8 cellular contexts compared by ENCODE assay signal in genomic region chr4:40325406-40326019, GRCh38. TPM values are rescaled to one million over a fixed set of nuclear protein-coding genes. Genes with fewer than 3 reads are reported as not detected.
DNase-seq lines count a peak whose midpoint lies in the region; ATAC-seq and TF ChIP-seq lines count a peak whose summit lies in the region.

No MANE protein-coding gene starts in this region.

- intact Hi-C loops in aorta (cut with DNase I), result loop anchor here in 1 of 2 donors (10.0 kb wide), 1 partner anchor 181 kb away; no protein-coding TSS in a partner anchor

- H3K27me3 Mint-ChIP-seq in activated CD4-positive, alpha-beta T cell treated with anti-CD3 and anti-CD28 coated beads, Interleukin-2, amount 10 ng/mL, durations not matched to agents 7 days and 5 days, result no peaks in the 10 kb centered on the region
- no peaks in the 10 kb centered on the region for H3K27me3 Mint-ChIP-seq in endodermal cell (ENCODE audit: insufficient read depth)
- H3K27me3 Mint-ChIP-seq in naive thymus-derived CD8-positive, alpha-beta T cell, result peaks cover 0 to 5% (median 0%) of the 10 kb centered on the region in 5 donors

- H3K9me3 Mint-ChIP-seq in activated CD4-positive, alpha-beta T cell treated with anti-CD3 and anti-CD28 coated beads, Interleukin-2, amount 10 ng/mL, durations not matched to agents 7 days and 5 days, result no peaks in the 10 kb centered on the region
- H3K9me3 Mint-ChIP-seq in endodermal cell, result no peaks in the 10 kb centered on the region
- no peaks in the 10 kb centered on the region for H3K9me3 Mint-ChIP-seq in naive thymus-derived CD8-positive, alpha-beta T cell

- POLR2A ChIA-PET in activated CD4-positive, alpha-beta T cell treated with anti-CD3 and anti-CD28 coated beads, Interleukin-2, amount 10 ng/mL, durations not matched to agents 7 days and 5 days (lab: Charles Lee), result interaction anchor here (0.7 kb wide), 1 partner anchor 183 kb away, joined by 5 read pairs; no protein-coding TSS in a partner anchor
- POLR2A ChIA-PET in naive thymus-derived CD8-positive, alpha-beta T cell (lab: Charles Lee), result interaction anchor here (0.7 to 2.0 kb wide), 10 partner anchors 9 to 269 kb away, joined by 3 to 18 read pairs (median 4); partner anchors contain the start of gene N4BP2

- peak; percentile 96 for TF ChIP-seq CTCF in endodermal cell (conservative IDR thresholded peaks at IDR 0.05)

- no peak overlapping the region for H3K4me3 ChIP-seq in endodermal cell (ENCODE audit: low read length)
- H3K4me3 ChIP-seq in aorta (ENCODE audit: low read length in 2 of 2), result no peak overlapping the region

- no peaks in the 10 kb centered on the region for H3K36me3 Mint-ChIP-seq in activated CD4-positive, alpha-beta T cell treated with anti-CD3 and anti-CD28 coated beads, Interleukin-2, amount 10 ng/mL, durations not matched to agents 7 days and 5 days (ENCODE audit: low read depth)
- no peaks in the 10 kb centered on the region for H3K36me3 Mint-ChIP-seq in endodermal cell (ENCODE audit: low read depth)
- no peaks in the 10 kb centered on the region for H3K36me3 Mint-ChIP-seq in naive thymus-derived CD8-positive, alpha-beta T cell

- H3K4me1 Mint-ChIP-seq in activated CD4-positive, alpha-beta T cell treated with anti-CD3 and anti-CD28 coated beads, Interleukin-2, amount 10 ng/mL, durations not matched to agents 7 days and 5 days, result peaks cover 33% of the 10 kb centered on the region
- H3K4me1 Mint-ChIP-seq in endodermal cell, result peaks cover 18% of the 10 kb centered on the region
- peaks cover 9 to 31% (median 21%) of the 10 kb centered on the region in 4 donors for H3K4me1 Mint-ChIP-seq in naive thymus-derived CD8-positive, alpha-beta T cell

- H3K36me3 ChIP-seq in endodermal cell (ENCODE audit: control insufficient read depth, insufficient read depth, low read length), result no peaks in the 10 kb centered on the region
- H3K36me3 ChIP-seq in aorta (ENCODE audit: control insufficient read depth in 1 of 2, insufficient read depth in 2 of 2, low read length in 1 of 2), result no peaks in the 10 kb centered on the region

- H3K9me3 ChIP-seq in endodermal cell (ENCODE audit: control insufficient read depth, low read length) (no peaks in the 10 kb centered on the region), aorta (ENCODE audit: control insufficient read depth, low read length) (no peaks in the 10 kb centered on the region)

- H3K27ac Mint-ChIP-seq in activated CD4-positive, alpha-beta T cell treated with anti-CD3 and anti-CD28 coated beads, Interleukin-2, amount 10 ng/mL, durations not matched to agents 7 days and 5 days, result peak overlapping the region; percentile 69
- H3K27ac Mint-ChIP-seq in endodermal cell, result peak overlapping the region; percentile 26
- H3K27ac Mint-ChIP-seq in naive thymus-derived CD8-positive, alpha-beta T cell, result peak overlapping the region in 9 of 10 donors; percentile 2 to 90 (median 56)

- ATAC-seq in GM19328 (IDR thresholded peaks at IDR 0.05; ENCODE audit: unreplicated experiment) (peak; percentile 92), HG03354 (IDR thresholded peaks at IDR 0.05; ENCODE audit: poor library complexity, severe bottlenecking, unreplicated experiment) (peak; percentile 96), aorta (ENCODE audit: low FRiP score) (peak; percentile 66)
- ATAC-seq in naive thymus-derived CD8-positive, alpha-beta T cell, result peak; percentile 99

- CTCF ChIA-PET in activated CD4-positive, alpha-beta T cell treated with anti-CD3 and anti-CD28 coated beads, Interleukin-2, amount 10 ng/mL, durations not matched to agents 7 days and 5 days (lab: Charles Lee), result interaction anchor here (0.6 to 3.3 kb wide), 23 partner anchors 8 to 302 kb away, joined by 3 to 36 read pairs (median 4); partner anchors contain the start of gene CHRNA9

- WGBS in endodermal cell (ENCODE audit: insufficient coverage in 1 of 2, insufficient read length in 1 of 2), 2 experiments, result 0 to 30% methylated on average over 1 to 2 of the region's 2 CpGs
- 12 to 15% methylated on average over 2 of the region's 2 CpGs for WGBS in aorta, 2 donors

- DNase-seq in COLO668 (lab: John Stamatoyannopoulos, UW; ENCODE audit: unreplicated experiment) (peak; percentile 43), NCI-H345 treated with DMSO at 0.1 percent for 48 hours (lab: John Stamatoyannopoulos, UW; ENCODE audit: unreplicated experiment) (peak; percentile 39), endodermal cell (no peak), aorta (no peak)
- peak; percentile 80 for DNase-seq in activated CD4-positive, alpha-beta T cell treated with anti-CD3 and anti-CD28 coated beads, Interleukin-2, amount 10 ng/mL, durations not matched to agents 7 days and 5 days
- DNase-seq in naive thymus-derived CD8-positive, alpha-beta T cell, result peak; percentile 24 to 88 (median 70)

- H3K4me1 ChIP-seq in endodermal cell (ENCODE audit: control insufficient read depth, insufficient read depth, low read length), result no peaks in the 10 kb centered on the region
- H3K4me1 ChIP-seq in aorta (ENCODE audit: control insufficient read depth in 1 of 2, insufficient read depth in 2 of 2, low read length in 2 of 2), result no peaks in the 10 kb centered on the region

- H3K27me3 ChIP-seq in endodermal cell (ENCODE audit: control insufficient read depth, insufficient read depth, low read length, poor library complexity, severe bottlenecking), result no peaks in the 10 kb centered on the region
- no peaks in the 10 kb centered on the region for H3K27me3 ChIP-seq in aorta (ENCODE audit: control insufficient read depth in 1 of 2, insufficient read depth in 2 of 2, low read length in 1 of 2)

- H3K4me3 Mint-ChIP-seq in activated CD4-positive, alpha-beta T cell treated with anti-CD3 and anti-CD28 coated beads, Interleukin-2, amount 10 ng/mL, durations not matched to agents 7 days and 5 days, result no peak overlapping the region
- H3K4me3 Mint-ChIP-seq in endodermal cell, result no peak overlapping the region
- H3K4me3 Mint-ChIP-seq in naive thymus-derived CD8-positive, alpha-beta T cell, result peak overlapping the region in 3 of 10 donors; percentile 2 to 12 (median 3)

- H3K27ac ChIP-seq in endodermal cell (ENCODE audit: low read depth, low read length) (no peak overlapping the region), aorta (ENCODE audit: low read depth in 1 of 2, low read length in 2 of 2) (no peak overlapping the region)

- no peak overlapping the region for H3K9ac ChIP-seq in endodermal cell (ENCODE audit: extremely low read depth, low read length, poor library complexity, severe bottlenecking)

RNA-seq across cellular contexts. Expression of gene CHRNA9, which starts 9.6 kb away (rescaled TPM):
- not detected for total RNA-seq in activated CD4-positive, alpha-beta T cell treated with anti-CD3 and anti-CD28 coated beads, Interleukin-2, amount 10 ng/mL, durations not matched to agents 7 days and 5 days
- total RNA-seq in endodermal cell (under 1 TPM in 1 of 2 donors, not detected in 1; 0.90 TPM), aorta (not detected)
- 0.96 TPM for polyA plus RNA-seq in endodermal cell (2013, experiment 1 of 2)
- 0.87 TPM for polyA plus RNA-seq in endodermal cell (2013, experiment 2 of 2)
- under 1 TPM; 0.55 to 0.73 TPM for total RNA-seq in naive thymus-derived CD8-positive, alpha-beta T cell
- under 1 TPM in 1 of 3 donors, not detected in 2; 0.39 TPM for polyA plus RNA-seq in naive thymus-derived CD8-positive, alpha-beta T cell
- not detected for polyA plus RNA-seq in aorta

Comparison
In these comparisons a context has a peak if more than half of its experiments do, and no peak if none do; other contexts are left out.
1. DNase-seq: peak in COLO668 (single experiment), NCI-H345 treated with DMSO at 0.1 percent for 48 hours (single experiment), activated CD4-positive, alpha-beta T cell treated with anti-CD3 and anti-CD28 coated beads, Interleukin-2, amount 10 ng/mL, durations not matched to agents 7 days and 5 days (single experiment) and naive thymus-derived CD8-positive, alpha-beta T cell (10 of 10); none in endodermal cell (single experiment) and aorta (0 of 2).
2. Peak in every context shown above with its lines, with median percentiles within 50 percentile points of each other: ATAC-seq and H3K27ac Mint-ChIP-seq.